In genomic region chrX:118226060-118226428, GRCh38 we compare ENCODE assay signal across 8 cellular contexts.
DNase-seq lines count a peak whose midpoint lies in the region; ATAC-seq, FAIRE-seq and TF ChIP-seq lines count a peak whose summit lies in the region.

No MANE protein-coding gene starts in this region.

- no peaks in the 10 kb centered on the region for H3K27me3 ChIP-seq in astrocyte (ENCODE audit: insufficient read depth, low read length)
- H3K27me3 ChIP-seq in mesenchymal stem cell (ENCODE audit: control insufficient read depth in 1 of 2, insufficient read depth in 1 of 2, low read length in 2 of 2) = peaks cover 0 to 3% of the 10 kb centered on the region in 2 experiments

- no peak overlapping the region for H2BK120ac ChIP-seq in mesenchymal stem cell (ENCODE audit: low read depth, low read length)

- DNase-seq in GM10266 (ENCODE audit: extremely low spot score) (no peak), astrocyte (ENCODE audit: low read depth) (peak; percentile 14), mesenchymal stem cell (no peak), putamen (ENCODE audit: low spot score) (no peak)
- no peak for DNase-seq in activated CD4-positive, alpha-beta T cell treated with anti-CD3 and anti-CD28 coated beads, Interleukin-2, amount 50 U/mL, for 48 hours
- no peak for DNase-seq in activated naive CD4-positive, alpha-beta T cell treated with anti-CD3 and anti-CD28 coated beads, Interleukin-2, amount 50 U/mL, for 72 hours (ENCODE audit: low spot score in 2 of 2)

- H3K79me2 ChIP-seq in astrocyte (ENCODE audit: insufficient read depth, low read length) = no peaks in the 10 kb centered on the region

- no peak overlapping the region for H3K4ac ChIP-seq in mesenchymal stem cell (ENCODE audit: low read depth in 1 of 2, low read length in 2 of 2)

- no peaks in the 10 kb centered on the region for H3K79me1 ChIP-seq in mesenchymal stem cell (replicated peaks; ENCODE audit: low read length, poor library complexity, severe bottlenecking)

- H3K27me3 Mint-ChIP-seq in astrocyte (ENCODE audit: low read depth, unreplicated experiment) = no peaks in the 10 kb centered on the region

- H3K4me2 ChIP-seq in astrocyte (ENCODE audit: low read length) = peak overlapping the region; percentile 64
- H3K4me2 ChIP-seq in mesenchymal stem cell (ENCODE audit: low read length, poor library complexity, severe bottlenecking) = no peak overlapping the region

- TF ChIP-seq CTCF in GM10266 (IDR thresholded peaks at IDR 0.05; ENCODE audit: control insufficient read depth, insufficient read depth, low read depth, missing control alignments) = peak; percentile 24
- peak; percentile 51 for TF ChIP-seq CTCF in LNCAP (IDR thresholded peaks at IDR 0.05)
- peak; percentile 36 for TF ChIP-seq CTCF in astrocyte (IDR thresholded peaks at IDR 0.05; ENCODE audit: insufficient read depth, low read depth, low read length)

- H3K23ac ChIP-seq in mesenchymal stem cell (ENCODE audit: low read length in 2 of 2) = no peak overlapping the region

- H2AFZ ChIP-seq in astrocyte (ENCODE audit: low read depth, low read length) (no peak overlapping the region), mesenchymal stem cell (ENCODE audit: low read depth, low read length) (no peak overlapping the region)

- peaks cover 5% of the 10 kb centered on the region for H3K4me1 ChIP-seq in astrocyte (ENCODE audit: insufficient read depth, low read length)
- H3K4me1 ChIP-seq in mesenchymal stem cell (ENCODE audit: control insufficient read depth, insufficient read depth, low read depth, low read length) = no peaks in the 10 kb centered on the region

- H3K9me3 ChIP-seq in astrocyte (ENCODE audit: insufficient read depth, low read depth, low read length) (no peaks in the 10 kb centered on the region), mesenchymal stem cell (ENCODE audit: control insufficient read depth, low read length) (no peaks in the 10 kb centered on the region)

- no CpG with 5 or more reads among the region's 1 CpG for WGBS in mesenchymal stem cell

- H3K9me3 Mint-ChIP-seq in astrocyte (ENCODE audit: unreplicated experiment) = no peaks in the 10 kb centered on the region
- no peaks in the 10 kb centered on the region for H3K9me3 Mint-ChIP-seq in activated naive CD4-positive, alpha-beta T cell treated with anti-CD3 and anti-CD28 coated beads, Interleukin-2, amount 50 U/mL, for 72 hours

- H2BK5ac ChIP-seq in mesenchymal stem cell (ENCODE audit: low read depth, low read length, poor library complexity, severe bottlenecking) = no peak overlapping the region

- H4K20me1 ChIP-seq in astrocyte (ENCODE audit: insufficient read depth, low read length) = no peaks in the 10 kb centered on the region

- H3K36me3 Mint-ChIP-seq in astrocyte (ENCODE audit: low read depth, unreplicated experiment) = no peaks in the 10 kb centered on the region
- H3K36me3 Mint-ChIP-seq in activated naive CD4-positive, alpha-beta T cell treated with anti-CD3 and anti-CD28 coated beads, Interleukin-2, amount 50 U/mL, for 72 hours = no peaks in the 10 kb centered on the region

- no peak overlapping the region for H3K14ac ChIP-seq in mesenchymal stem cell (ENCODE audit: low read length in 2 of 2)

- H2BK15ac ChIP-seq in mesenchymal stem cell (ENCODE audit: low read depth, poor library complexity, severe bottlenecking) = no peak overlapping the region

- H3K27ac Mint-ChIP-seq in astrocyte (ENCODE audit: unreplicated experiment) = no peak overlapping the region
- no peak overlapping the region for H3K27ac Mint-ChIP-seq in activated naive CD4-positive, alpha-beta T cell treated with anti-CD3 and anti-CD28 coated beads, Interleukin-2, amount 50 U/mL, for 72 hours

- FAIRE-seq in astrocyte (lab: Jason Lieb, UNC) = peak; percentile 98

- H3K9ac ChIP-seq in astrocyte (ENCODE audit: low read length) (peak overlapping the region; percentile 57), mesenchymal stem cell (ENCODE audit: low read length) (peak overlapping the region; percentile 34)

- no peak overlapping the region for H3K4me3 ChIP-seq in astrocyte (ENCODE audit: insufficient read depth, low read depth, low read length)
- H3K4me3 ChIP-seq in mesenchymal stem cell (ENCODE audit: insufficient read depth in 1 of 2, low read depth in 1 of 2, low read length in 2 of 2) = no peak overlapping the region

- H3K36me3 ChIP-seq in astrocyte (ENCODE audit: insufficient read depth, low read length) = no peaks in the 10 kb centered on the region
- H3K36me3 ChIP-seq in mesenchymal stem cell (ENCODE audit: control insufficient read depth in 1 of 2, insufficient read depth in 2 of 2, low read depth in 1 of 2, low read length in 2 of 2) = no peaks in the 10 kb centered on the region

- ATAC-seq in GM21515 (IDR thresholded peaks at IDR 0.05; ENCODE audit: unreplicated experiment) = peak; percentile 78
- ATAC-seq in activated naive CD4-positive, alpha-beta T cell treated with anti-CD3 and anti-CD28 coated beads, Interleukin-2, amount 50 U/mL, for 72 hours = no peak

- H3K4me3 Mint-ChIP-seq in astrocyte (ENCODE audit: unreplicated experiment) = no peak overlapping the region

- no peak overlapping the region for H2BK12ac ChIP-seq in mesenchymal stem cell (ENCODE audit: low read length in 2 of 2)

- no peak overlapping the region for H4K91ac ChIP-seq in mesenchymal stem cell (ENCODE audit: low read length)

- H4K8ac ChIP-seq in mesenchymal stem cell (ENCODE audit: low read length) = no peak overlapping the region

- H2AK5ac ChIP-seq in mesenchymal stem cell (ENCODE audit: low read length, severe bottlenecking) = no peak overlapping the region

- H3K27ac ChIP-seq in astrocyte (ENCODE audit: low read depth, low read length) = peak overlapping the region; percentile 66
- H3K27ac ChIP-seq in mesenchymal stem cell (ENCODE audit: low read length, poor library complexity, severe bottlenecking) = peak overlapping the region; percentile 86

- no peak overlapping the region for H3K18ac ChIP-seq in mesenchymal stem cell (ENCODE audit: low read depth in 1 of 2, low read length in 2 of 2)

- H3K4me1 Mint-ChIP-seq in astrocyte (ENCODE audit: low read depth, unreplicated experiment) = peaks cover 10% of the 10 kb centered on the region
